ENCODE assay signal across 15 cellular contexts in the genomic region with DNA sequence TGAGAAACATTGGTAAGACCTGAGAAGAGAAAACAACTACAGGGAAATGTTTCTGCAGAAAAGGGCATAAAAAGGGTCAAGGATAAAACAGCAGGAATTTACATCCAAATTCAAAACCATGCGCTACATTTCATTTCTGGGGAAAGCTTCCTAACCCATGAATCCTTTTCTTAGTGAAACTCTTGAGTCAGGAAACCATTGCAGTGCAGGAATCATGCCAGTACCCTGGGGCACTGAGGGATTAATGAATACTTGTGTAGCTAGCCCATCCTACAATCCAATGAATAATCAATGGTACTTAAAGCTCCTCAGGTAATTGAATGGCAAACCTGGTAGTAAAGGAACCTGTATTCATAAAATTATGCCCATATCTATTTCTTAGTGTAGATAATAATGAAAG.
"Had no signal": no experiment of that assay in that cellular context is flagged by ENCODE, and none has a peak within 500 bp of the region (broad histone marks: within the 10 kb centered on the region; RNA-seq: fewer than 3 reads in every experiment).

No MANE protein-coding gene starts in this region.

- DNase-seq: activated CD4-positive, alpha-beta T cell treated with anti-CD3 and anti-CD28 coated beads, Interleukin-2, amount 50 U/mL, for 1 hour; activated CD4-positive, CD25-positive, alpha-beta regulatory T cell treated with anti-CD3 and anti-CD28 coated beads, Interleukin-2, amount 50 U/mL, for 72 hours; activated CD8-positive, alpha-beta memory T cell treated with anti-CD3 and anti-CD28 coated beads, Interleukin-2, amount 50 U/mL, for 4 hours; activated effector memory CD4-positive, alpha-beta T cell treated with Interleukin-2 at 50 U/mL for 16 hours; activated T-cell treated with anti-CD3 and anti-CD28 coated beads, Interleukin-2, amount 50 U/mL, for 4 hours; cerebellar nuclear complex; cortex of kidney; immature natural killer cell; naive thymus-derived CD8-positive, alpha-beta T cell; ovary; stimulated activated naive CD4-positive, alpha-beta T cell; thyroid gland had no signal

- H3K27ac ChIP-seq: ascending aorta, esophagus muscularis mucosa, ovary, thyroid gland, VCaP had no signal
